28 cellular contexts compared by ENCODE assay signal in the genomic region with DNA sequence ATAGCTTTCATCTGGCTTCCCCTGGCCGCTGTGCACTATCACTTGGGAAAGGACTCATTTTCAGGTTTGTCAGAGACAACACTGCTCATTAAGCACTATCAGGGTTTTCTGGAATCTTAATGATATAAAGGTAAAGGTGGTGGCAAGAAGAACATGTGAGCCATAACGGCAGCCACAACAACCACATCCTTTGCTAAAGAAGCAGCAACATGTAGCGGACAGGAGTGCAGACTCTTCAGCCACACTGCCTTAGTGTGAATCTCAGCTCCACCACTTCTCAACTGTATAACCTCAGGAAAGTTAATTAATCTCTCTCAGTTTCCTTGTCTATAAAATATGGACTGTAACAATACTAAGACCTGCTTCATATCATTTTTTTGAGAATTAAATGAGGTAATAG. TPM values are rescaled to one million over a fixed set of nuclear protein-coding genes. Genes with fewer than 3 reads are reported as not detected.
DNase-seq lines count a peak whose midpoint lies in the region; ATAC-seq lines count a peak whose summit lies in the region.
"Had no signal": no experiment of that assay in that cellular context is flagged by ENCODE, and none has a peak within 500 bp of the region (broad histone marks: within the 10 kb centered on the region; RNA-seq: fewer than 3 reads in every experiment).

No MANE protein-coding gene starts in this region.

- H3K27ac Mint-ChIP-seq in activated naive CD4-positive, alpha-beta T cell treated with anti-CD3 and anti-CD28 coated beads, Interleukin-2, amount 10 ng/mL, durations not matched to agents 7 days and 5 days, result no peak overlapping the region
- H3K27ac Mint-ChIP-seq in activated naive CD8-positive, alpha-beta T cell treated with anti-CD3 and anti-CD28 coated beads for 36 hours, result no peak overlapping the region
- H3K27ac Mint-ChIP-seq in stimulated activated naive CD8-positive, alpha-beta T cell treated with anti-CD3 and anti-CD28 coated beads, Interleukin-15, amount 100 ng/mL, for 72 hours, result no peak overlapping the region
- H3K27ac Mint-ChIP-seq: T-helper 1 cell treated with Interleukin-12 subunit alpha and Interleukin-12 subunit beta and Interleukin-4 antibody, amounts not matched to agents 30 μg/mL and 1 μg/mL, for 36 hours had no signal

- CTCF ChIA-PET in activated naive CD4-positive, alpha-beta T cell treated with anti-CD3 and anti-CD28 coated beads, Interleukin-2, amount 10 ng/mL, durations not matched to agents 7 days and 5 days (lab: Charles Lee), result interaction anchor here (1.0 to 2.5 kb wide), 3 partner anchors 9 to 17 kb away, joined by 3 to 8 read pairs (median 8); no protein-coding TSS in a partner anchor

- H3K4me1 Mint-ChIP-seq in activated naive CD4-positive, alpha-beta T cell treated with anti-CD3 and anti-CD28 coated beads, Interleukin-2, amount 10 ng/mL, durations not matched to agents 7 days and 5 days, result peaks cover 24% of the 10 kb centered on the region
- peaks cover 13% of the 10 kb centered on the region for H3K4me1 Mint-ChIP-seq in activated naive CD8-positive, alpha-beta T cell treated with anti-CD3 and anti-CD28 coated beads for 36 hours
- peaks cover 12% of the 10 kb centered on the region for H3K4me1 Mint-ChIP-seq in stimulated activated naive CD8-positive, alpha-beta T cell treated with anti-CD3 and anti-CD28 coated beads, Interleukin-15, amount 100 ng/mL, for 72 hours

- H3K36me3 Mint-ChIP-seq in activated naive CD4-positive, alpha-beta T cell treated with anti-CD3 and anti-CD28 coated beads, Interleukin-2, amount 10 ng/mL, durations not matched to agents 7 days and 5 days, result no peaks in the 10 kb centered on the region
- no peaks in the 10 kb centered on the region for H3K36me3 Mint-ChIP-seq in activated naive CD8-positive, alpha-beta T cell treated with anti-CD3 and anti-CD28 coated beads for 36 hours

- peak; percentile 63 for ATAC-seq in HG02885 (IDR thresholded peaks at IDR 0.05; ENCODE audit: poor library complexity, unreplicated experiment)
- peak; percentile 91 for ATAC-seq in stimulated activated naive CD8-positive, alpha-beta T cell treated with anti-CD3 and anti-CD28 coated beads, Interleukin-15, amount 100 ng/mL, for 72 hours
- ATAC-seq: esophagus mucosa, HCT116, heart left ventricle, HepG2, left ventricle myocardium superior, right lobe of liver had no signal

- no peak overlapping the region for H3K4me3 Mint-ChIP-seq in activated naive CD4-positive, alpha-beta T cell treated with anti-CD3 and anti-CD28 coated beads, Interleukin-2, amount 10 ng/mL, durations not matched to agents 7 days and 5 days
- peak overlapping the region; percentile 10 for H3K4me3 Mint-ChIP-seq in activated naive CD8-positive, alpha-beta T cell treated with anti-CD3 and anti-CD28 coated beads for 36 hours
- no peak overlapping the region for H3K4me3 Mint-ChIP-seq in stimulated activated naive CD8-positive, alpha-beta T cell treated with anti-CD3 and anti-CD28 coated beads, Interleukin-15, amount 100 ng/mL, for 72 hours
- H3K4me3 Mint-ChIP-seq: T-helper 1 cell treated with Interleukin-12 subunit alpha and Interleukin-12 subunit beta and Interleukin-4 antibody, amounts not matched to agents 30 μg/mL and 1 μg/mL, for 36 hours had no signal

- peaks cover 14% of the 10 kb centered on the region for H3K27me3 Mint-ChIP-seq in activated naive CD4-positive, alpha-beta T cell treated with anti-CD3 and anti-CD28 coated beads, Interleukin-2, amount 10 ng/mL, durations not matched to agents 7 days and 5 days
- H3K27me3 Mint-ChIP-seq in activated naive CD8-positive, alpha-beta T cell treated with anti-CD3 and anti-CD28 coated beads for 36 hours, result peaks cover 9% of the 10 kb centered on the region
- H3K27me3 Mint-ChIP-seq in stimulated activated naive CD8-positive, alpha-beta T cell treated with anti-CD3 and anti-CD28 coated beads, Interleukin-15, amount 100 ng/mL, for 72 hours, result peaks cover 8% of the 10 kb centered on the region

- peak; percentile 48 for DNase-seq in activated naive CD4-positive, alpha-beta T cell treated with anti-CD3 and anti-CD28 coated beads, Interleukin-2, amount 10 ng/mL, durations not matched to agents 7 days and 5 days
- no peak for DNase-seq in activated naive CD4-positive, alpha-beta T cell treated with Interleukin-2 at 50 U/mL for 16 hours
- DNase-seq in activated naive CD8-positive, alpha-beta T cell treated with anti-CD3 and anti-CD28 coated beads for 36 hours, result no peak
- DNase-seq in stimulated activated naive CD8-positive, alpha-beta T cell treated with anti-CD3 and anti-CD28 coated beads, Interleukin-15, amount 100 ng/mL, for 72 hours, result no peak
- DNase-seq in NCI-H2196 treated with DMSO at 0.1 percent for 48 hours (lab: John Stamatoyannopoulos, UW; ENCODE audit: unreplicated experiment), result no peak
- DNase-seq in NOMO-1 treated with dmso at 0.1 percent for 144 hours (lab: John Stamatoyannopoulos, UW; ENCODE audit: unreplicated experiment), result no peak
- DNase-seq: activated CD4-positive, CD25-positive, alpha-beta regulatory T cell; dermis blood vessel endothelial cell; DMS79; foreskin fibroblast; GF-D8; heart left ventricle; Kasumi-1; kidney; left ventricle myocardium superior; mesendoderm; NCI-H1417; NCI-H2029; NCI-H526; PC-9; right lobe of liver; SK-N-SH; spleen had no signal

- no peaks in the 10 kb centered on the region for H3K9me3 Mint-ChIP-seq in activated naive CD4-positive, alpha-beta T cell treated with anti-CD3 and anti-CD28 coated beads, Interleukin-2, amount 10 ng/mL, durations not matched to agents 7 days and 5 days
- H3K9me3 Mint-ChIP-seq in activated naive CD8-positive, alpha-beta T cell treated with anti-CD3 and anti-CD28 coated beads for 36 hours, result no peaks in the 10 kb centered on the region
- H3K9me3 Mint-ChIP-seq in stimulated activated naive CD8-positive, alpha-beta T cell treated with anti-CD3 and anti-CD28 coated beads, Interleukin-15, amount 100 ng/mL, for 72 hours, result no peaks in the 10 kb centered on the region
- H3K9me3 Mint-ChIP-seq: T-helper 1 cell treated with Interleukin-12 subunit alpha and Interleukin-12 subunit beta and Interleukin-4 antibody, amounts not matched to agents 30 μg/mL and 1 μg/mL, for 36 hours had no signal

RNA-seq across cellular contexts. Expression of gene MIR17HG, which starts 24.1 kb away (rescaled TPM):
- total RNA-seq in activated naive CD8-positive, alpha-beta T cell treated with anti-CD3 and anti-CD28 coated beads for 36 hours, result 10 to 100 TPM; 26.4 to 30.0 TPM
